21 cellular contexts compared by ENCODE assay signal in the genomic region with DNA sequence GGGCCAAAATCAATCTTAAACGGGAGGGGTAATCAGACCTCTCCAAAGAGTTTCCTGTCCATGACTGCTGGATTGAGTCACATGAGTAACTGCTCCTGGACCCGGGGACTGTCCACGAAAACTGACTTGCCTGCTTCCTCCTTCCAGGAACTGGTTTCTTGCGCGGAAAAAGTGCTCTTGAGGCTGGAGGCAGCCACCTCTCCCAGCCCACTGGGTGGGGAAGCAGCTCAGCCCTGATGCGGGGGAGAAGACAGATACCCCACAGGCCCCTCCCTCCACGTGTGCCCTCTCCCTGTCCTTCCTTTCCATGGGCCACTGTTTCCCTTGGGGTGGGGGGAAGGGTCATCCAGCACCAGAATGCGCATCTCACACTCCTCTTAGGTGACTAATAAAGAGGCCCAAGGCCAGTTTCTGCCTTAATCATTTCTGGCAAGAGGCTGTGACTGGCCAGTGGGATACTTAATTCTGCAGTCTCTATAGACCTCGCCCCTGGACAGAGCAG. TPM values are rescaled to one million over a fixed set of nuclear protein-coding genes. Genes with fewer than 3 reads are reported as not detected.
DNase-seq lines count a peak whose midpoint lies in the region; ATAC-seq and TF ChIP-seq lines count a peak whose summit lies in the region.
"Had no signal": no experiment of that assay in that cellular context is flagged by ENCODE, and none has a peak within 500 bp of the region (broad histone marks: within the 10 kb centered on the region; RNA-seq: fewer than 3 reads in every experiment).

No MANE protein-coding gene starts in this region.

- no peaks in the 10 kb centered on the region for H3K27me3 Mint-ChIP-seq in osteocyte (ENCODE audit: unreplicated experiment)

- peaks cover 2% of the 10 kb centered on the region for H3K4me1 Mint-ChIP-seq in osteocyte (ENCODE audit: unreplicated experiment)

- DNase-seq in ELR (ENCODE audit: low read depth), result peak; percentile 71
- DNase-seq in RKO (ENCODE audit: low spot score), result peak; percentile 43
- peak; percentile 35 for DNase-seq in fibroblast of pulmonary artery (ENCODE audit: low read depth)
- DNase-seq in omental fat pad (ENCODE audit: low spot score), result no peak
- DNase-seq in osteocyte (ENCODE audit: extremely low spot score, unreplicated experiment), result no peak
- DNase-seq in DMS 273 (lab: John Stamatoyannopoulos, UW; ENCODE audit: unreplicated experiment), result no peak
- DNase-seq: activated CD4-positive, alpha-beta T cell treated with anti-CD3 and anti-CD28 coated beads, Interleukin-2, amount 50 U/mL, for 48 hours; activated T-cell treated with anti-CD3 and anti-CD28 coated beads, Interleukin-2, amount 50 U/mL, for 72 hours; amniotic stem cell; C1 segment of cervical spinal cord; glutamatergic neuron; islet precursor cell; NCI-H1048; NCI-H2107; NCI-H748 treated with DMSO at 0.1 percent for 48 hours; nucleus accumbens; stimulated activated CD4-positive, alpha-beta T cell treated with anti-CD3 and anti-CD28 coated beads, Interleukin-4, amount 100 ng/mL, for 4 hours had no signal

- H3K36me3 Mint-ChIP-seq in osteocyte (ENCODE audit: unreplicated experiment), result peaks cover 35% of the 10 kb centered on the region

- H3K27ac Mint-ChIP-seq in osteocyte (ENCODE audit: unreplicated experiment), result no peak overlapping the region
- H3K27ac Mint-ChIP-seq: activated T-cell treated with anti-CD3 and anti-CD28 coated beads, Interleukin-2, amount 50 U/mL, for 72 hours had no signal

- no peak overlapping the region for H3K4me3 ChIP-seq in fibroblast of pulmonary artery (replicated peaks; ENCODE audit: low read depth, low read length)
- H3K4me3 ChIP-seq: skin epidermis, thoracic aorta had no signal

- ATAC-seq in omental fat pad (ENCODE audit: low FRiP score), result peak; percentile 26
- no peak for ATAC-seq in HG03095 (IDR thresholded peaks at IDR 0.05; ENCODE audit: unreplicated experiment)
- ATAC-seq: activated T-cell treated with anti-CD3 and anti-CD28 coated beads, Interleukin-2, amount 50 U/mL, for 72 hours; Panc1 had no signal

- H3K9me3 Mint-ChIP-seq in osteocyte (ENCODE audit: unreplicated experiment), result no peaks in the 10 kb centered on the region
- H3K9me3 Mint-ChIP-seq: activated T-cell treated with anti-CD3 and anti-CD28 coated beads, Interleukin-2, amount 50 U/mL, for 72 hours had no signal

- H3K4me3 Mint-ChIP-seq in osteocyte (ENCODE audit: unreplicated experiment), result no peak overlapping the region
- H3K4me3 Mint-ChIP-seq: activated T-cell treated with anti-CD3 and anti-CD28 coated beads, Interleukin-2, amount 50 U/mL, for 72 hours had no signal

- no peak for TF ChIP-seq CTCF in fibroblast of pulmonary artery (IDR thresholded peaks at IDR 0.05; ENCODE audit: low read length, missing control alignments)
- TF ChIP-seq CTCF in omental fat pad (IDR thresholded peaks at IDR 0.05), result no peak
- no peak for TF ChIP-seq CTCF in osteocyte (IDR thresholded peaks at IDR 0.05)

RNA-seq across cellular contexts. Expression of gene REXO4, which starts 12.3 kb away (rescaled TPM):
- total RNA-seq in omental fat pad (10 to 100 TPM; 11.5 to 18.1 (median 15.4) TPM), osteocyte (22.2 and 22.8 TPM in 2 replicates)

RNA-seq across cellular contexts. Expression of gene ADAMTS13, which starts 16.6 kb away (rescaled TPM):
- 1 to 10 TPM; 1.1 to 3.0 (median 1.2) TPM for total RNA-seq in omental fat pad
- total RNA-seq in osteocyte, result 7.4 and 8.8 TPM in 2 replicates

RNA-seq across cellular contexts. Expression of gene STKLD1, which starts 29.4 kb away (rescaled TPM):
- not detected for total RNA-seq in omental fat pad
- total RNA-seq in osteocyte, result 3.5 and 5.1 TPM in 2 replicates

RNA-seq across cellular contexts. Expression of gene SURF4, which starts 29.7 kb away (rescaled TPM):
- 100 to 1,000 TPM; 141 to 266 (median 230) TPM for total RNA-seq in omental fat pad
- total RNA-seq in osteocyte, result 190 and 201 TPM in 2 replicates

RNA-seq across cellular contexts. Expression of gene SURF2, which starts 49.2 kb away (rescaled TPM):
- 10 to 100 TPM in 3 of 4 donors, 1 to 10 TPM in 1; 8.4 to 25.5 (median 13.4) TPM for total RNA-seq in omental fat pad
- 15.4 and 16.3 TPM in 2 replicates for total RNA-seq in osteocyte

Comparison
In these comparisons a context has a peak if more than half of its experiments do, and no peak if none do; other contexts are left out.
1. DNase-seq: peak in ELR (single experiment), RKO (single experiment) and fibroblast of pulmonary artery (single experiment); none in omental fat pad (single experiment), osteocyte (single experiment) and DMS 273 (single experiment).